Comparison of ENCODE assay signal across 29 cellular contexts in genomic region chr4:3750334-3750733, GRCh38. TPM values are rescaled to one million over a fixed set of nuclear protein-coding genes. Genes with fewer than 3 reads are reported as not detected.
"Had no signal": no experiment of that assay in that cellular context is flagged by ENCODE, and none has a peak within 500 bp of the region (broad histone marks: within the 10 kb centered on the region; RNA-seq: fewer than 3 reads in every experiment).

No MANE protein-coding gene starts in this region.

- H3K4me1 ChIP-seq: psoas muscle, spleen, stomach, thyroid gland, tibial nerve, upper lobe of left lung had no signal

- H3K4me1 Mint-ChIP-seq: stimulated activated memory B cell treated with anti-CD40 and anti-IgM and Interleukin-4, amounts not matched to agents 10 μg/mL and 1 μg/mL and 100 μg/mL, for 72 hours had no signal

- H3K36me3 Mint-ChIP-seq: natural killer cell; neural progenitor cell; stimulated activated memory B cell treated with anti-CD40 and anti-IgM and Interleukin-4, amounts not matched to agents 10 μg/mL and 1 μg/mL and 100 μg/mL, for 72 hours had no signal

- H3K36me3 ChIP-seq: neural progenitor cell, ovary, spleen, stomach, thoracic aorta, thyroid gland, tibial nerve, upper lobe of left lung, vagina had no signal

- H3K9me3 Mint-ChIP-seq: natural killer cell; stimulated activated naive CD8-positive, alpha-beta T cell treated with anti-CD3 and anti-CD28 coated beads, Interleukin-15, Interleukin-2, amounts not matched to agents 100 ng/mL and 50 ng/mL, for 24 hours had no signal

- FAIRE-seq: urothelium cell line had no signal

- ATAC-seq: natural killer cell; psoas muscle; right cardiac atrium; sciatic nerve; stimulated activated memory B cell treated with anti-CD40 and anti-IgM and Interleukin-4, amounts not matched to agents 10 μg/mL and 1 μg/mL and 100 μg/mL, for 72 hours had no signal

- H3K9ac ChIP-seq: neural progenitor cell, parathyroid adenoma had no signal

- H3K79me2 ChIP-seq: parathyroid adenoma had no signal

- H3K27ac ChIP-seq: neural progenitor cell, ovary, parathyroid adenoma, psoas muscle, skin epidermis, spleen, stomach, thoracic aorta, thyroid gland, tibial nerve, upper lobe of left lung, vagina had no signal

- H3K4me3 ChIP-seq: neural progenitor cell, ovary, psoas muscle, skin epidermis, smooth muscle cell, spleen, stomach, thoracic aorta, thyroid gland, tibial nerve, upper lobe of left lung, vagina had no signal

- H3K4me3 Mint-ChIP-seq: natural killer cell; nephron; neural progenitor cell; stimulated activated memory B cell treated with anti-CD40 and anti-IgM and Interleukin-4, amounts not matched to agents 10 μg/mL and 1 μg/mL and 100 μg/mL, for 72 hours; stimulated activated naive CD8-positive, alpha-beta T cell treated with anti-CD3 and anti-CD28 coated beads, Interleukin-15, Interleukin-2, amounts not matched to agents 100 ng/mL and 50 ng/mL, for 24 hours had no signal

- H3K4me2 ChIP-seq: neural progenitor cell, smooth muscle cell had no signal

- H3K27me3 ChIP-seq: ovary, thyroid gland, vagina had no signal

- H2AFZ ChIP-seq: neural progenitor cell, parathyroid adenoma had no signal

- DNase-seq: natural killer cell; occipital lobe; ovary; spleen; stimulated activated CD4-positive, alpha-beta T cell treated with anti-CD3 and anti-CD28 coated beads, Interleukin-12 subunit alpha, Interleukin-12 subunit beta, amount 100 ng/mL, for 4 hours; stimulated activated CD4-positive, alpha-beta T cell treated with anti-CD3 and anti-CD28 coated beads, Interleukin-1b, Interleukin-23, amount 100 ng/mL, for 48 hours; stimulated activated CD4-positive, alpha-beta T cell treated with anti-CD3 and anti-CD28 coated beads, Interleukin-4, amount 100 ng/mL, for 1 hour; stimulated activated CD4-positive, alpha-beta T cell treated with anti-CD3 and anti-CD28 coated beads, Interleukin-4, amount 100 ng/mL, for 4 hours; stimulated activated CD8-positive, alpha-beta memory T cell treated with anti-CD3 and anti-CD28 coated beads, Interleukin-4, amount 100 ng/mL, for 48 hours; stimulated activated naive CD4-positive, alpha-beta T cell treated with Interleukin-2 at 50 U/mL for 16 hours; stomach; thyroid gland; trophoblast cell had no signal

- H3K9me3 ChIP-seq: ovary, psoas muscle, spleen, stomach, thoracic aorta, thyroid gland, tibial nerve, upper lobe of left lung, vagina had no signal

- H3K27ac Mint-ChIP-seq: natural killer cell; nephron; progenitor cell of endocrine pancreas; stimulated activated memory B cell treated with anti-CD40 and anti-IgM and Interleukin-4, amounts not matched to agents 10 μg/mL and 1 μg/mL and 100 μg/mL, for 72 hours; stimulated activated naive CD8-positive, alpha-beta T cell treated with anti-CD3 and anti-CD28 coated beads, Interleukin-15, Interleukin-2, amounts not matched to agents 100 ng/mL and 50 ng/mL, for 24 hours had no signal

RNA-seq across cellular contexts. Expression of gene ADRA2C, which starts 15.9 kb away (rescaled TPM):
- total RNA-seq: natural killer cell had no signal
